33 cellular contexts compared by ENCODE assay signal in the genomic region with DNA sequence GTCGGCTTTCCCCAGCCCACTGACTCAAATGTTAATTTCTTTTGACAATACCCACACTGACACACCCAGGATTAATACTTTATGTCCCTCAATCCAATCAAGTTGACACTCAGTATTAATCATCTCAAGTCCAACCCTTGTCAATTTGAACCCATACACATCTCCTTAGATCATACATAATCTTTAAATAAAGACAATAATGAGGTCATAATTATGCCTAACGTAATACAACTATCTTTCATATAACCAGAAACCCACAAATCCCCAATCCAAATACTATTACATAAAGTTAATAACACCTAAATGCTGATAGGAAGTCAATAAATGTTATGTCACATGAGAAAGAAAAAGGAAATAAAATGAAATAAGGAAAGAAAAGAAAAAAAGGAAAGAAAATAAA.
"Had no signal": no experiment of that assay in that cellular context is flagged by ENCODE, and none has a peak within 500 bp of the region (broad histone marks: within the 10 kb centered on the region; RNA-seq: fewer than 3 reads in every experiment).

No MANE protein-coding gene starts in this region.

- H3K27me3 ChIP-seq: MG63 had no signal

- H3K36me3 ChIP-seq: MG63 had no signal

- DNase-seq: Karpas-422, MG63, MM.1S, NCI-H1048, NCI-H1092, NCI-H1092 treated with DMSO at 0.1 percent for 48 hours, NCI-H1105, NCI-H1105 treated with DMSO at 0.1 percent for 48 hours, NCI-H1417, NCI-H1417 treated with DMSO at 0.1 percent for 48 hours, NCI-H1436, NCI-H1436 treated with DMSO at 0.1 percent for 48 hours, NCI-H146, NCI-H1694, NCI-H1694 treated with DMSO at 0.1 percent for 48 hours, NCI-H187, NCI-H187 treated with DMSO at 0.1 percent for 48 hours, NCI-H1930, NCI-H2029, NCI-H2029 treated with DMSO at 0.1 percent for 48 hours, NCI-H2081, NCI-H2081 treated with DMSO at 0.1 percent for 48 hours, NCI-H2107, NCI-H2171, NCI-H2171 treated with DMSO at 0.1 percent for 48 hours, NCI-H2227 treated with DMSO at 0.1 percent for 48 hours, NCI-H226, NCI-H345, NCI-H446, NCI-H446 treated with DMSO at 0.1 percent for 48 hours, NCI-H510A, NCI-H510A treated with DMSO at 0.1 percent for 48 hours, NCI-H524 had no signal

- H3K4me3 ChIP-seq: MG63 had no signal

- H3K9me3 ChIP-seq: MG63 had no signal
